Comparison of ENCODE assay signal across 2 cellular contexts in the genomic region with DNA sequence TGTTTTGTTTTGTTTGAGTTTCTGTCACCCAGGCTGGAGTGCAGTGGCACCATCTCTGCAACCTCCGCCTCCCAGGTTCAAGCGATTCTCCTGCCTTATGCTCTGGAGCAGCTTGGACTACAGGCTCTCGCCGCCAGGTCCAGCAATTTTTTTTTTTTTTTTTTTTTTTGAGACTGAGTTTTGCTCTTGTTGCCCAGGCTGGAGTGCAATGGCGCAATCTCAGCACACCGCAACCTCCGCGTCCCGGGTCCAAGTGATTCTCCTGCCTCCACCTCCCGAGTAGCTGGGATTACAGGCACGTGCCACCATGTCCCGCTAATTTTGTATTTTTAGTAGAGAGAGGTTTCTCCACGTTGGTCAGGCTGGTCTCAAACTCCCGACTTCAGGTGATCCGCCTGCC. TPM values are rescaled to one million over a fixed set of nuclear protein-coding genes. Genes with fewer than 3 reads are reported as not detected.
"Had no signal": no experiment of that assay in that cellular context is flagged by ENCODE, and none has a peak within 500 bp of the region (broad histone marks: within the 10 kb centered on the region; RNA-seq: fewer than 3 reads in every experiment).

No MANE protein-coding gene starts in this region.

RNA-seq across cellular contexts. Expression of gene TRIM71, which starts 29.2 kb away (rescaled TPM):
- total RNA-seq: OCI-LY7 had no signal
- polyA plus RNA-seq: SK-N-SH had no signal
